9 cellular contexts compared by ENCODE assay signal in the genomic region with DNA sequence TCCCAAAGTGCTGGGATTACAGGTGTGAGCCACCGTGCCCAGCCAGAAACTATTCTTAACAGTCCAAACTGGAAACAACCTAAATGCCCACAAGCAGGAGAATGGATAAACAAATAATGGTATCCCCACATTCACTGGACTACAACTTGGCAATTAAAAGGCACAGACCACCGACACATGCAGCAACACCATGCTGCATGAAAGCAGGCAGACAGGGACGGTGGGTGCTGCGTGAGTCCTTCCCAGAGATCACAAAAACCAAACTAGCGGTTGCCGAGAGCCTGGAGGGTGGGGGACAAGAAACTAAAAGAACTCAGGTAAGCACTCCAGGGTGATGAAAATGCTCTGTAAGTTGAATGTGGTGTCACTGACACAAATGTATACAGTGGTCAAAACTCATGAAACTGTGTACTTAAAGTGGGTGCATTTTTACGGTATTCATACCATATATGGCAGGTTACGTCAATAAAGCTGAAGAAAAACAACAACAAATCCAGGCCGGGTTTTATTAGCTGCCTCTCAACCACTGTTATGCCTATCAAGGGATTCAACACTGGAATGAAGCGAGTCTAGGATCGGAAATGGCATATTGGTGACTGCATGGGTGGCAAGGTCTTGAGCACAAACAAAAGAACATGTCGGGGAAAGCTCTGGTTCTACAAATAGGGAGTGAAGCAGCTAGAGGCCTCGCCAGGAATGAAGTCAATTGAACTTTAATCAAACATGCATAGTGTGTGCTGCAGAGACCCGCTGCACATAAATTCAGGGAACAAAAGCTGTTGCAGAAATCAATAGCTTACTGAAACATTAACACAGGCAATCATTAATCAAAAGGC. TPM values are rescaled to one million over a fixed set of nuclear protein-coding genes. Genes with fewer than 3 reads are reported as not detected.
DNase-seq lines count a peak whose midpoint lies in the region; TF ChIP-seq lines count a peak whose summit lies in the region.
"Had no signal": no experiment of that assay in that cellular context is flagged by ENCODE, and none has a peak within 500 bp of the region (broad histone marks: within the 10 kb centered on the region; RNA-seq: fewer than 3 reads in every experiment).

No MANE protein-coding gene starts in this region.

- peaks cover 20% of the 10 kb centered on the region for H3K36me3 Mint-ChIP-seq in nephron (ENCODE audit: low read depth)
- H3K36me3 Mint-ChIP-seq in CD8-positive, alpha-beta memory T cell = peaks cover 0 to 63% (median 6%) of the 10 kb centered on the region in 3 donors

- POLR2A ChIA-PET in CD8-positive, alpha-beta memory T cell (lab: Charles Lee) = no interaction called here

- H3K4me1 Mint-ChIP-seq in nephron = peaks cover 87% of the 10 kb centered on the region
- peaks cover 56 to 72% (median 68%) of the 10 kb centered on the region in 3 donors for H3K4me1 Mint-ChIP-seq in CD8-positive, alpha-beta memory T cell

- peaks cover 10% of the 10 kb centered on the region for H3K36me3 ChIP-seq in CD8-positive, alpha-beta memory T cell (ENCODE audit: insufficient read depth, low read length)

- no peaks in the 10 kb centered on the region for H3K27me3 Mint-ChIP-seq in nephron (ENCODE audit: low read depth)
- H3K27me3 Mint-ChIP-seq in CD8-positive, alpha-beta memory T cell = no peaks in the 10 kb centered on the region

- H3K27me3 ChIP-seq in CD8-positive, alpha-beta memory T cell (ENCODE audit: insufficient read depth, low read length, poor library complexity, severe bottlenecking) = no peaks in the 10 kb centered on the region

- H3K9me3 ChIP-seq in CD8-positive, alpha-beta memory T cell (ENCODE audit: low read length) = no peaks in the 10 kb centered on the region

- peak overlapping the region; percentile 26 to 57 (median 36) for H3K4me3 Mint-ChIP-seq in nephron
- H3K4me3 Mint-ChIP-seq in CD8-positive, alpha-beta memory T cell = no peak overlapping the region
- H3K4me3 Mint-ChIP-seq: activated T-helper 1 cell treated with anti-CD3 and anti-CD28 coated beads, Interleukin-12 subunit alpha, Interleukin-12 subunit beta, Interleukin-2, Interleukin-4 antibody, amounts not matched to agents 30 ng/mL and 10 ng/mL and 1 ng/mL, durations not matched to agents 14 hours and 24 hours and 36 hours had no signal

- H3K27ac Mint-ChIP-seq in nephron = peak overlapping the region; percentile 91 to 95 (median 93)
- peak overlapping the region in 1 of 8 donors; percentile 78 for H3K27ac Mint-ChIP-seq in CD8-positive, alpha-beta memory T cell
- H3K27ac Mint-ChIP-seq: activated T-helper 1 cell treated with anti-CD3 and anti-CD28 coated beads, Interleukin-12 subunit alpha, Interleukin-12 subunit beta, Interleukin-2, Interleukin-4 antibody, amounts not matched to agents 30 ng/mL and 10 ng/mL and 1 ng/mL, durations not matched to agents 14 hours and 24 hours and 36 hours had no signal

- H3K9me3 Mint-ChIP-seq in nephron = no peaks in the 10 kb centered on the region
- H3K9me3 Mint-ChIP-seq in CD8-positive, alpha-beta memory T cell = no peaks in the 10 kb centered on the region
- H3K9me3 Mint-ChIP-seq: activated T-helper 1 cell treated with anti-CD3 and anti-CD28 coated beads, Interleukin-12 subunit alpha, Interleukin-12 subunit beta, Interleukin-2, Interleukin-4 antibody, amounts not matched to agents 30 ng/mL and 10 ng/mL and 1 ng/mL, durations not matched to agents 14 hours and 24 hours and 36 hours had no signal

- DNase-seq in AG10803 (ENCODE audit: low read depth) = peak; percentile 46
- peak; percentile 42 to 93 (median 84) for DNase-seq in NCI-H1417 (lab: John Stamatoyannopoulos, UW)
- DNase-seq in coronary artery (ENCODE audit: low spot score) = peak; percentile 31
- no peak for DNase-seq in NCI-H2196 treated with DMSO at 0.1 percent for 48 hours (lab: John Stamatoyannopoulos, UW; ENCODE audit: unreplicated experiment)
- no peak for DNase-seq in AG08395 (ENCODE audit: low spot score)
- no peak for DNase-seq in CD8-positive, alpha-beta memory T cell
- DNase-seq in HPDE6-E6E7 (ENCODE audit: extremely low spot score) = no peak

- peaks cover 21% of the 10 kb centered on the region for H3K4me1 ChIP-seq in CD8-positive, alpha-beta memory T cell (ENCODE audit: insufficient read depth, low read length)

- peak overlapping the region; percentile 75 to 84 for H3K27ac ChIP-seq in coronary artery
- no peak overlapping the region for H3K27ac ChIP-seq in CD8-positive, alpha-beta memory T cell (ENCODE audit: low read depth, low read length)

- CTCF ChIA-PET in CD8-positive, alpha-beta memory T cell (lab: Charles Lee) = no interaction called here

- no peak for TF ChIP-seq CTCF in AG10803 (conservative IDR thresholded peaks at IDR 0.05; ENCODE audit: low read length)
- no peak for TF ChIP-seq CTCF in coronary artery (IDR thresholded peaks at IDR 0.05)
- TF ChIP-seq CTCF in nephron (IDR thresholded peaks at IDR 0.05; ENCODE audit: unreplicated experiment in 3 of 3) = no peak

- no peak overlapping the region for H3K4me3 ChIP-seq in AG10803 (ENCODE audit: low read length)
- peak overlapping the region; percentile 55 for H3K4me3 ChIP-seq in coronary artery
- H3K4me3 ChIP-seq in CD8-positive, alpha-beta memory T cell (ENCODE audit: low read length) = no peak overlapping the region

RNA-seq across cellular contexts. Expression of a gene that starts 52.4 kb away (rescaled TPM):
- under 1 TPM; 0.31 to 0.58 TPM for total RNA-seq in CD8-positive, alpha-beta memory T cell
- polyA plus RNA-seq in CD8-positive, alpha-beta memory T cell = 0.70 TPM

Comparison
In these comparisons a context has a peak if more than half of its experiments do, and no peak if none do; other contexts are left out.
1. DNase-seq: peak in AG10803 (single experiment), NCI-H1417 (3 of 3) and coronary artery (single experiment); none in NCI-H2196 treated with DMSO at 0.1 percent for 48 hours (single experiment), AG08395 (single experiment), CD8-positive, alpha-beta memory T cell (0 of 5) and HPDE6-E6E7 (single experiment).
2. H3K4me3 Mint-ChIP-seq: peak in nephron (3 of 3); none in CD8-positive, alpha-beta memory T cell (0 of 7).